ENCODE assay signal across 8 cellular contexts in genomic region chr11:16001899-16002426, GRCh38.
A peak's percentile ranks its signal among the peaks of the same experiment; 100 is the strongest.
DNase-seq lines count a peak whose midpoint lies in the region; TF ChIP-seq lines count a peak whose summit lies in the region.

No MANE protein-coding gene starts in this region.

- no peaks in the 10 kb centered on the region for H3K27me3 Mint-ChIP-seq in progenitor cell of endocrine pancreas

- peaks cover 4% of the 10 kb centered on the region for H3K36me3 Mint-ChIP-seq in progenitor cell of endocrine pancreas (ENCODE audit: insufficient read depth)

- peaks cover 13% of the 10 kb centered on the region for H3K4me1 Mint-ChIP-seq in progenitor cell of endocrine pancreas (ENCODE audit: low read depth)

- DNase-seq in NCI-H2227 (lab: John Stamatoyannopoulos, UW; ENCODE audit: unreplicated experiment): peak; percentile 3
- no peak for DNase-seq in NCI-H2227 treated with DMSO at 0.1 percent for 48 hours (lab: John Stamatoyannopoulos, UW)
- DNase-seq in NCI-H524 (lab: John Stamatoyannopoulos, UW): peak; percentile 55 to 83
- peak; percentile 74 for DNase-seq in dermis blood vessel endothelial cell
- DNase-seq in progenitor cell of endocrine pancreas (ENCODE audit: low spot score, unreplicated experiment): no peak
- DNase-seq in KG1 (lab: John Stamatoyannopoulos, UW): no peak
- no peak for DNase-seq in activated CD4-positive, alpha-beta T cell treated with anti-CD3 and anti-CD28 coated beads for 48 hours
- DNase-seq in activated T-cell treated with anti-CD3 and anti-CD28 coated beads for 4 hours: no peak

- no peaks in the 10 kb centered on the region for H3K9me3 Mint-ChIP-seq in progenitor cell of endocrine pancreas (ENCODE audit: low read depth)

- H3K27ac Mint-ChIP-seq in progenitor cell of endocrine pancreas: peak overlapping the region; percentile 77

- H3K4me3 Mint-ChIP-seq in progenitor cell of endocrine pancreas (ENCODE audit: low read depth): no peak overlapping the region

- TF ChIP-seq CTCF in progenitor cell of endocrine pancreas (IDR thresholded peaks at IDR 0.05; ENCODE audit: unreplicated experiment): no peak

Comparison
In these comparisons a context has a peak if more than half of its experiments do, and no peak if none do; other contexts are left out.
1. DNase-seq: peak in NCI-H2227 (single experiment), NCI-H524 (2 of 2) and dermis blood vessel endothelial cell (single experiment); none in NCI-H2227 treated with DMSO at 0.1 percent for 48 hours (single experiment), progenitor cell of endocrine pancreas (single experiment), KG1 (single experiment), activated CD4-positive, alpha-beta T cell treated with anti-CD3 and anti-CD28 coated beads for 48 hours (single experiment) and activated T-cell treated with anti-CD3 and anti-CD28 coated beads for 4 hours (single experiment).